14 cellular contexts compared by ENCODE assay signal in the genomic region with DNA sequence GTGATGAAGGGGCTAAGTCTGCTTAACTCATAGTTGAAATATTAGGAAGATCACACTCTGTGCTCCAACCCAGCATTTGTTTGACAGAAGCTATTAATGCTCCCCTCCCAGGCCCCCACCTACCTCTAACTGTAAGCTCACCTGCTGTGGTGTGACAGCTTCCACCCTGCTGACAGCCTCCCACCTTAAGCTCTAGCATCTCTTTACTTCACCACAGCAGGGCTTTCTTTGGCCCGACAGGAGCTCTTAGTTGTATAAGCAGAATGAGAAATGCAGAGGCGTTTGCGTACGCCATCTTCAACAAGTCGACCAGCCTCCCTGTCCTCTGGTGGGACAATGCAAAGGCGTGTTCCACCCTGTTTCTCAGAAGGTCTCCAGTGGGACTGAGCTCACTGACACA.
DNase-seq lines count a peak whose midpoint lies in the region; ATAC-seq and TF ChIP-seq lines count a peak whose summit lies in the region.
"Had no signal": no experiment of that assay in that cellular context is flagged by ENCODE, and none has a peak within 500 bp of the region (broad histone marks: within the 10 kb centered on the region; RNA-seq: fewer than 3 reads in every experiment).

No MANE protein-coding gene starts in this region.

- no peak for TF ChIP-seq CTCF in ascending aorta (IDR thresholded peaks at IDR 0.05)

- peak overlapping the region; percentile 82 for H3K27ac ChIP-seq in caudate nucleus (ENCODE audit: low read depth, low read length)
- H3K27ac ChIP-seq in ascending aorta: no peak overlapping the region
- H3K27ac ChIP-seq: 22Rv1; A549; BLaER1 treated with 17β-estradiol and CSF1 and Interleukin-3, amounts not matched to agents 10 nM and 100 nM; KMS-11 had no signal

- intact Hi-C loops in ascending aorta (cut with DNase I): no loop called here

- no peak for ATAC-seq in HG02938 (IDR thresholded peaks at IDR 0.05; ENCODE audit: unreplicated experiment)
- ATAC-seq: A549; CD8-positive, alpha-beta T cell had no signal

- H3K4me3 ChIP-seq in ascending aorta: no peak overlapping the region
- H3K4me3 ChIP-seq: A549; BLaER1 treated with 17β-estradiol and CSF1 and Interleukin-3, amounts not matched to agents 10 nM and 100 nM had no signal

- H3K4me1 ChIP-seq in ascending aorta: no peaks in the 10 kb centered on the region
- H3K4me1 ChIP-seq: BLaER1 treated with 17β-estradiol and CSF1 and Interleukin-3, amounts not matched to agents 10 nM and 100 nM had no signal

- DNase-seq in DMS53 (lab: John Stamatoyannopoulos, UW) (peak; percentile 11), DMS53 treated with DMSO at 0.1 percent for 48 hours (lab: John Stamatoyannopoulos, UW; ENCODE audit: unreplicated experiment) (no peak), caudate nucleus (lab: John Stamatoyannopoulos, UW) (peak in 42 of 61 donors; percentile 5 to 89 (median 44)), putamen (ENCODE audit: low spot score) (peak; percentile 62), Ammon's horn (ENCODE audit: low spot score) (no peak), ascending aorta (ENCODE audit: low spot score in 2 of 2) (no peak)
- DNase-seq: Calu3; CD8-positive, alpha-beta T cell; HCEC 1CT had no signal

- no peaks in the 10 kb centered on the region for H3K9me3 ChIP-seq in ascending aorta
- H3K9me3 ChIP-seq: A549 had no signal

- H3K27me3 ChIP-seq in ascending aorta: no peaks in the 10 kb centered on the region
- H3K27me3 ChIP-seq: BLaER1 treated with 17β-estradiol and CSF1 and Interleukin-3, amounts not matched to agents 10 nM and 100 nM had no signal

- no peaks in the 10 kb centered on the region for H3K36me3 ChIP-seq in ascending aorta
- H3K36me3 ChIP-seq: BLaER1 treated with 17β-estradiol and CSF1 and Interleukin-3, amounts not matched to agents 10 nM and 100 nM had no signal

Comparison
In these comparisons a context has a peak if more than half of its experiments do, and no peak if none do; other contexts are left out.
1. DNase-seq: peak in DMS53 (single experiment), caudate nucleus (42 of 61) and putamen (single experiment); none in DMS53 treated with DMSO at 0.1 percent for 48 hours (single experiment), Ammon's horn (single experiment) and ascending aorta (0 of 2).